15 cellular contexts compared by ENCODE assay signal in the genomic region with DNA sequence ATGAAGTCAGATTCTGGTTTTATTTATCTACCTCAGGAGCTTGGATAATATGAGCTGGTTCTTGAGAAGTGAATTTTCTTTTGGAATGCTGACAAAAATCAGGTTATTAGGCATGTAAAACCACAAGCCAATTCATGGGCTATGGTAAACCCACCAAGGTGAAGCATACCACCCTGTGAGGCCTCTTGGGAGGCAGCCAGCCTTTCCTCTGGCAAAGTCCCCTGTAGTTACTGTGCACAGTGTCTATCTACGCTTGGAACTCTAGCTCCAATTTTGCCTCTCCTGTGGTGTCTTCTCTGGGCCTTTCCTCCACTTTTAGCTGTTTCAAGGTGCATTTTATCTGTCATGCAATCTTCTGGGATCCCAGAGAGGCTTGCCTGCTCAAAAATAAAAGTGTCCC.
DNase-seq lines count a peak whose midpoint lies in the region; FAIRE-seq and TF ChIP-seq lines count a peak whose summit lies in the region.
"Had no signal": no experiment of that assay in that cellular context is flagged by ENCODE, and none has a peak within 500 bp of the region (broad histone marks: within the 10 kb centered on the region; RNA-seq: fewer than 3 reads in every experiment).

No MANE protein-coding gene starts in this region.

- H3K27me3 Mint-ChIP-seq in astrocyte (ENCODE audit: low read depth, unreplicated experiment): no peaks in the 10 kb centered on the region
- H3K27me3 Mint-ChIP-seq: CD4-positive, alpha-beta T cell had no signal

- no peak overlapping the region for H3K27ac ChIP-seq in astrocyte (ENCODE audit: low read depth, low read length)
- H3K27ac ChIP-seq in hepatocyte: no peak overlapping the region
- H3K27ac ChIP-seq: BLaER1 treated with 17β-estradiol and CSF1 and Interleukin-3, amounts not matched to agents 10 nM and 100 nM had no signal

- no peak overlapping the region for H3K27ac Mint-ChIP-seq in astrocyte (ENCODE audit: unreplicated experiment)
- H3K27ac Mint-ChIP-seq: CD4-positive, alpha-beta T cell had no signal

- H3K36me3 Mint-ChIP-seq in astrocyte (ENCODE audit: low read depth, unreplicated experiment): no peaks in the 10 kb centered on the region

- H3K4me3 ChIP-seq in astrocyte (ENCODE audit: insufficient read depth, low read depth, low read length): no peak overlapping the region
- no peak overlapping the region for H3K4me3 ChIP-seq in hepatocyte
- H3K4me3 ChIP-seq: BLaER1 treated with 17β-estradiol and CSF1 and Interleukin-3, amounts not matched to agents 10 nM and 100 nM had no signal

- WGBS in hepatocyte (ENCODE audit: low lambda C conversion rate, missing lambda C conversion rate): 68% methylated on average over 1 of the region's 1 CpG

- peaks cover 5% of the 10 kb centered on the region for H3K4me1 Mint-ChIP-seq in astrocyte (ENCODE audit: low read depth, unreplicated experiment)

- no peaks in the 10 kb centered on the region for H3K9me3 Mint-ChIP-seq in astrocyte (ENCODE audit: unreplicated experiment)
- H3K9me3 Mint-ChIP-seq: CD4-positive, alpha-beta T cell had no signal

- FAIRE-seq in astrocyte (lab: Jason Lieb, UNC): no peak
- FAIRE-seq in HTR-8/SVneo (lab: Jason Lieb, UNC): no peak
- FAIRE-seq: GM12892, GM19239 had no signal

- H3K9me3 ChIP-seq in astrocyte (ENCODE audit: insufficient read depth, low read depth, low read length) (no peaks in the 10 kb centered on the region), hepatocyte (ENCODE audit: low read depth) (no peaks in the 10 kb centered on the region)
- H3K9me3 ChIP-seq: BLaER1 treated with 17β-estradiol and CSF1 and Interleukin-3, amounts not matched to agents 10 nM and 100 nM had no signal

- TF ChIP-seq CTCF in astrocyte (IDR thresholded peaks at IDR 0.05; ENCODE audit: insufficient read depth, low read depth, low read length) (no peak), hepatocyte (IDR thresholded peaks at IDR 0.05; ENCODE audit: poor library complexity) (no peak)

- H3K79me2 ChIP-seq in astrocyte (ENCODE audit: insufficient read depth, low read length): no peaks in the 10 kb centered on the region
- no peaks in the 10 kb centered on the region for H3K79me2 ChIP-seq in hepatocyte

- H3K27me3 ChIP-seq in astrocyte (ENCODE audit: insufficient read depth, low read length): no peaks in the 10 kb centered on the region
- H3K27me3 ChIP-seq in hepatocyte: no peaks in the 10 kb centered on the region
- H3K27me3 ChIP-seq: BLaER1 treated with 17β-estradiol and CSF1 and Interleukin-3, amounts not matched to agents 10 nM and 100 nM had no signal

- H3K9ac ChIP-seq in astrocyte (ENCODE audit: low read length): no peak overlapping the region
- H3K9ac ChIP-seq: BLaER1 treated with 17β-estradiol and CSF1 and Interleukin-3, amounts not matched to agents 10 nM and 100 nM had no signal

- H2AFZ ChIP-seq in astrocyte (ENCODE audit: low read depth, low read length) (no peak overlapping the region), hepatocyte (no peak overlapping the region)

- no peaks in the 10 kb centered on the region for H3K9me2 ChIP-seq in hepatocyte (replicated peaks; ENCODE audit: insufficient read depth)

- no peak overlapping the region for H3K4me2 ChIP-seq in astrocyte (ENCODE audit: low read length)
- no peak overlapping the region for H3K4me2 ChIP-seq in hepatocyte
- H3K4me2 ChIP-seq: BLaER1 treated with 17β-estradiol and CSF1 and Interleukin-3, amounts not matched to agents 10 nM and 100 nM had no signal

- H3K4me1 ChIP-seq in astrocyte (ENCODE audit: insufficient read depth, low read length) (no peaks in the 10 kb centered on the region), hepatocyte (ENCODE audit: insufficient read depth) (no peaks in the 10 kb centered on the region)
- H3K4me1 ChIP-seq: BLaER1 treated with 17β-estradiol and CSF1 and Interleukin-3, amounts not matched to agents 10 nM and 100 nM had no signal

- H3K36me3 ChIP-seq in astrocyte (ENCODE audit: insufficient read depth, low read length) (no peaks in the 10 kb centered on the region), hepatocyte (replicated peaks; ENCODE audit: insufficient read depth, low read depth) (no peaks in the 10 kb centered on the region)
- H3K36me3 ChIP-seq: BLaER1 treated with 17β-estradiol and CSF1 and Interleukin-3, amounts not matched to agents 10 nM and 100 nM had no signal

- H4K20me1 ChIP-seq in astrocyte (ENCODE audit: insufficient read depth, low read length) (no peaks in the 10 kb centered on the region), hepatocyte (ENCODE audit: insufficient read depth, poor library complexity, severe bottlenecking) (no peaks in the 10 kb centered on the region)
- H4K20me1 ChIP-seq: BLaER1 treated with 17β-estradiol and CSF1 and Interleukin-3, amounts not matched to agents 10 nM and 100 nM had no signal

- H3K4me3 Mint-ChIP-seq in astrocyte (ENCODE audit: unreplicated experiment): no peak overlapping the region
- H3K4me3 Mint-ChIP-seq: CD4-positive, alpha-beta T cell had no signal

- peak; percentile 3 for DNase-seq in Daoy (ENCODE audit: low read depth)
- DNase-seq in NCI-H446 treated with DMSO at 0.1 percent for 48 hours (lab: John Stamatoyannopoulos, UW): peak; percentile 83
- DNase-seq in astrocyte (ENCODE audit: low read depth): peak; percentile 49
- DNase-seq in hepatocyte (ENCODE audit: low spot score): peak; percentile 3
- no peak for DNase-seq in EL
- DNase-seq in SIG-M5 (lab: John Stamatoyannopoulos, UW): no peak
- no peak for DNase-seq in HTR-8/SVneo (ENCODE audit: insufficient read length, low spot score)
- DNase-seq in T-helper 9 cell: no peak
- DNase-seq: ACHN; CD4-positive, alpha-beta T cell; DMS79; GDM1 had no signal

Comparison
In these comparisons a context has a peak if more than half of its experiments do, and no peak if none do; other contexts are left out.
1. DNase-seq: peak in Daoy (single experiment), NCI-H446 treated with DMSO at 0.1 percent for 48 hours (single experiment), astrocyte (single experiment) and hepatocyte (single experiment); none in EL (single experiment), SIG-M5 (single experiment), HTR-8/SVneo (single experiment) and T-helper 9 cell (single experiment).